ENCODE assay signal across 22 cellular contexts in genomic region chr1:77024500-77024899, GRCh38.
DNase-seq lines count a peak whose midpoint lies in the region; ATAC-seq, FAIRE-seq and TF ChIP-seq lines count a peak whose summit lies in the region.
"Had no signal": no experiment of that assay in that cellular context is flagged by ENCODE, and none has a peak within 500 bp of the region (broad histone marks: within the 10 kb centered on the region; RNA-seq: fewer than 3 reads in every experiment).

No MANE protein-coding gene starts in this region.

- H3K79me2 ChIP-seq in H1 (ENCODE audit: control insufficient read depth in 1 of 2, insufficient read depth in 2 of 2, low read length in 2 of 2) (no peaks in the 10 kb centered on the region), osteoblast (ENCODE audit: insufficient read depth, low read length) (no peaks in the 10 kb centered on the region)

- H3K9ac ChIP-seq in H1 (replicated peaks in 1 of 4; ENCODE audit: extremely low read depth in 1 of 4, low read depth in 3 of 4, low read length in 3 of 4), result no peak overlapping the region

- no peak overlapping the region for H3K18ac ChIP-seq in H1 (ENCODE audit: extremely low read depth, low read length)

- no peak overlapping the region for H3K27ac ChIP-seq in HEK293 (ENCODE audit: extremely low read depth, low read depth, low read length)
- no peak overlapping the region for H3K27ac ChIP-seq in H1 (ENCODE audit: low read depth, low read length)
- H3K27ac ChIP-seq in osteoblast (ENCODE audit: low read depth, low read length), result no peak overlapping the region
- H3K27ac ChIP-seq: SJCRH30 had no signal

- H4K5ac ChIP-seq in H1 (ENCODE audit: insufficient read length, low read depth, low read length), result no peak overlapping the region

- no peaks in the 10 kb centered on the region for H3K36me3 ChIP-seq in HEK293 (ENCODE audit: control insufficient read depth in 2 of 2, insufficient read depth in 1 of 2, low read length in 2 of 2)
- no peaks in the 10 kb centered on the region for H3K36me3 ChIP-seq in H1 (ENCODE audit: control insufficient read depth in 2 of 4, insufficient read depth in 4 of 4, low read length in 3 of 4)
- H3K36me3 ChIP-seq in osteoblast (ENCODE audit: insufficient read depth, low read length), result no peaks in the 10 kb centered on the region
- H3K36me3 ChIP-seq: SJCRH30 had no signal

- H2AK5ac ChIP-seq in H1 (ENCODE audit: low read depth, low read length), result no peak overlapping the region

- H3K9me3 ChIP-seq in HEK293 (ENCODE audit: control insufficient read depth, insufficient read depth, low read depth, low read length), result no peaks in the 10 kb centered on the region
- H3K9me3 ChIP-seq in H1 (ENCODE audit: insufficient read depth in 2 of 2, low read depth in 1 of 2, low read length in 1 of 2), result no peaks in the 10 kb centered on the region
- no peaks in the 10 kb centered on the region for H3K9me3 ChIP-seq in osteoblast (ENCODE audit: low read depth, low read length)
- H3K9me3 ChIP-seq: SJCRH30 had no signal

- DNase-seq in NCI-H82 (lab: John Stamatoyannopoulos, UW), result peak; percentile 10
- DNase-seq in NCI-H82 treated with DMSO at 0.1 percent for 48 hours (lab: John Stamatoyannopoulos, UW; ENCODE audit: unreplicated experiment), result no peak
- no peak for DNase-seq in H1 (ENCODE audit: low read depth in 1 of 2, low spot score in 2 of 2)
- DNase-seq in osteoblast (ENCODE audit: insufficient read length, low spot score, missing footprints), result peak; percentile 25
- no peak for DNase-seq in DMS 273 (lab: John Stamatoyannopoulos, UW; ENCODE audit: unreplicated experiment)
- DNase-seq in NCI-H1694 (lab: John Stamatoyannopoulos, UW), result no peak
- DNase-seq: CD4-positive, alpha-beta T cell; DMS53; EL; Kasumi-1; MM.1S; NCI-H1092; NCI-H1436 treated with DMSO at 0.1 percent for 48 hours; NCI-H226; NCI-H526 had no signal

- no peak overlapping the region for H3K4me3 ChIP-seq in HEK293 (ENCODE audit: low read depth, low read length)
- no peak overlapping the region for H3K4me3 ChIP-seq in H1 (ENCODE audit: extremely low read depth in 1 of 4, insufficient read depth in 2 of 4, low read depth in 3 of 4, low read length in 4 of 4)
- H3K4me3 ChIP-seq in osteoblast (ENCODE audit: insufficient read depth, low read length), result no peak overlapping the region
- H3K4me3 ChIP-seq: SJCRH30 had no signal

- no peak overlapping the region for H3K4ac ChIP-seq in H1 (replicated peaks; ENCODE audit: insufficient read length, low read depth, low read length)

- no peaks in the 10 kb centered on the region for H3K4me1 ChIP-seq in HEK293 (ENCODE audit: control insufficient read depth, insufficient read depth, low read length)
- H3K4me1 ChIP-seq in H1 (replicated peaks in 1 of 4; ENCODE audit: control insufficient read depth in 3 of 4, insufficient read depth in 4 of 4, low read length in 3 of 4), result peaks cover 0 to 7% (median 2%) of the 10 kb centered on the region in 4 experiments; a peak in 4 of 7 replicates
- H3K4me1 ChIP-seq in osteoblast (ENCODE audit: insufficient read depth, low read length), result no peaks in the 10 kb centered on the region
- H3K4me1 ChIP-seq: SJCRH30 had no signal

- H3K27me3 ChIP-seq in H1 (replicated peaks in 1 of 4; ENCODE audit: control insufficient read depth in 3 of 4, extremely low read depth in 1 of 4, insufficient read depth in 3 of 4, low read length in 3 of 4) (no peaks in the 10 kb centered on the region), osteoblast (ENCODE audit: insufficient read depth, low read length) (peaks cover 21% of the 10 kb centered on the region)
- H3K27me3 ChIP-seq: SJCRH30 had no signal

- no peak overlapping the region for H3K14ac ChIP-seq in H1 (ENCODE audit: insufficient read length)

- no peak overlapping the region for H2BK120ac ChIP-seq in H1 (replicated peaks; ENCODE audit: low read depth, low read length)

- H2BK5ac ChIP-seq in H1 (ENCODE audit: low read depth, low read length), result no peak overlapping the region

- TF ChIP-seq POLR2A in H1 (IDR thresholded peaks at IDR 0.05; ENCODE audit: control extremely low read depth in 1 of 2, low read depth in 2 of 2, low read length in 2 of 2), result no peak

- H3K23me2 ChIP-seq in H1 (ENCODE audit: low read depth, low read length), result no peaks in the 10 kb centered on the region

- H2BK15ac ChIP-seq in H1 (ENCODE audit: low read length), result 0 out of 2 replicates have a peak overlapping the region, but pooled peaks have one; percentile 37

- no peak overlapping the region for H3K56ac ChIP-seq in H1 (replicated peaks; ENCODE audit: insufficient read length, low read depth, low read length)

- TF ChIP-seq CTCF in HEK293 (tag by site-specific recombination; IDR thresholded peaks at IDR 0.05), result no peak
- no peak for TF ChIP-seq CTCF in H1 (IDR thresholded peaks at IDR 0.05; ENCODE audit: control extremely low read depth in 1 of 3, insufficient read depth in 1 of 3, low read depth in 1 of 3, low read length in 3 of 3)
- TF ChIP-seq CTCF in osteoblast (IDR thresholded peaks at IDR 0.05; ENCODE audit: extremely low read depth, low read depth, low read length), result no peak

- H4K91ac ChIP-seq in H1 (replicated peaks; ENCODE audit: insufficient read length, low read length), result no peak overlapping the region

- 76% methylated on average over 4 of the region's 4 CpGs; no CpG with 5 or more reads in 1 of the 2 experiments for WGBS in H1 (ENCODE audit: extremely low coverage in 1 of 2, insufficient coverage in 1 of 2, insufficient read length in 1 of 2, insufficient replicate concordance in 2 of 2, low coverage in 1 of 2, low lambda C conversion rate in 2 of 2, missing lambda C conversion rate in 1 of 2), 2 experiments

- no peak for FAIRE-seq in H1 (lab: Jason Lieb, UNC)
- FAIRE-seq: A204.1, GM12892, GM18507 had no signal

- H2AFZ ChIP-seq in H1 (ENCODE audit: low read length), result no peak overlapping the region
- no peak overlapping the region for H2AFZ ChIP-seq in osteoblast (ENCODE audit: low read length)

- no peaks in the 10 kb centered on the region for H4K20me1 ChIP-seq in H1 (replicated peaks in 1 of 2; ENCODE audit: control insufficient read depth in 1 of 2, insufficient read depth in 2 of 2, low read length in 2 of 2)
- no peaks in the 10 kb centered on the region for H4K20me1 ChIP-seq in osteoblast (ENCODE audit: insufficient read depth, low read length)

- no peak overlapping the region for H2BK20ac ChIP-seq in H1 (ENCODE audit: low read length)

- no peak overlapping the region for H4K8ac ChIP-seq in H1 (ENCODE audit: extremely low read depth, insufficient read depth, low read length)

- no peak overlapping the region for H3K23ac ChIP-seq in H1 (ENCODE audit: insufficient read length)

- ATAC-seq in HG02840 (IDR thresholded peaks at IDR 0.05; ENCODE audit: low FRiP score, unreplicated experiment), result no peak
- ATAC-seq: Panc1 had no signal

- TF ChIP-seq RAD21 in H1 (IDR thresholded peaks at IDR 0.05 in 1 of 2, conservative IDR thresholded peaks at IDR 0.05 in 1 of 2; ENCODE audit: low read depth in 2 of 2, low read length in 2 of 2), result no peak

- TF ChIP-seq EP300 in H1 (IDR thresholded peaks at IDR 0.05; ENCODE audit: borderline replicate concordance in 1 of 2, low read depth in 2 of 2, low read length in 2 of 2), result no peak

- CTCF ChIA-PET in HEK293 (lab: Yijun Ruan, JAX), result no interaction called here
- CTCF ChIA-PET in H1 (lab: Charles Lee; ENCODE audit: partially characterized antibody), result interaction anchor here (0.5 kb wide), 1 partner anchor 89 kb away, joined by 3 read pairs; no protein-coding TSS in a partner anchor

- POLR2A ChIA-PET in HEK293 (lab: Yijun Ruan, JAX), result no interaction called here
- POLR2A ChIA-PET in H1 (lab: Charles Lee; ENCODE audit: partially characterized antibody), result no interaction called here

- no peaks in the 10 kb centered on the region for H3K79me1 ChIP-seq in H1 (ENCODE audit: low read depth, low read length)

- H3K4me2 ChIP-seq in H1 (ENCODE audit: insufficient read depth in 1 of 2, low read depth in 2 of 2, low read length in 2 of 2), result no peak overlapping the region
- H3K4me2 ChIP-seq in osteoblast (ENCODE audit: insufficient read depth, low read length), result no peak overlapping the region

- H2BK12ac ChIP-seq in H1 (ENCODE audit: low read depth, low read length), result no peak overlapping the region

TF ChIP-seq in HEK293, 187 proteins besides CTCF, POLR2A, EP300 and RAD21 (continues in another document):
- TF ChIP-seq TCF7L2 (IDR thresholded peaks at IDR 0.05; ENCODE audit: borderline replicate concordance, low read depth, low read length), result peak; percentile 52; the same call in 1 of the 2 replicates
- TF ChIP-seq, protein P1, sequence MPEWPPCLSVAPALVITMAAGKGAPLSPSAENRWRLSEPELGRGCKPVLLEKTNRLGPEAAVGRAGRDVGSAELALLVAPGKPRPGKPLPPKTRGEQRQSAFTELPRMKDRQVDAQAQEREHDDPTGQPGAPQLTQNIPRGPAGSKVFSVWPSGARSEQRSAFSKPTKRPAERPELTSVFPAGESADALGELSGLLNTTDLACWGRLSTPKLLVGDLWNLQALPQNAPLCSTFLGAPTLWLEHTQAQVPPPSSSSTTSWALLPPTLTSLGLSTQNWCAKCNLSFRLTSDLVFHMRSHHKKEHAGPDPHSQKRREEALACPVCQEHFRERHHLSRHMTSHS (tag by site-specific recombination; IDR thresholded peaks at IDR 0.05), result no peak
- no peak for TF ChIP-seq WT1 (tag by site-specific recombination; IDR thresholded peaks at IDR 0.05)

TF ChIP-seq in H1, 55 proteins besides CTCF, POLR2A, EP300 and RAD21:
- peak; percentile 81 for TF ChIP-seq CEBPB (IDR thresholded peaks at IDR 0.05; ENCODE audit: low read depth, low read length)
- no peak for TF ChIP-seq SAP30 (IDR thresholded peaks at IDR 0.05; ENCODE audit: insufficient read depth, insufficient replicate concordance, low read length)
- TF ChIP-seq SIN3A (conservative IDR thresholded peaks at IDR 0.05 in 1 of 2, IDR thresholded peaks at IDR 0.05 in 1 of 2; ENCODE audit: low read depth in 1 of 2, low read length in 2 of 2), result no peak

Comparison
In these comparisons a context has a peak if more than half of its experiments do, and no peak if none do; other contexts are left out.
1. DNase-seq: peak in NCI-H82 (single experiment) and osteoblast (single experiment); none in NCI-H82 treated with DMSO at 0.1 percent for 48 hours (single experiment), H1 (0 of 2), DMS 273 (single experiment) and NCI-H1694 (single experiment).